Comparison of ENCODE assay signal across 14 cellular contexts in the genomic region with DNA sequence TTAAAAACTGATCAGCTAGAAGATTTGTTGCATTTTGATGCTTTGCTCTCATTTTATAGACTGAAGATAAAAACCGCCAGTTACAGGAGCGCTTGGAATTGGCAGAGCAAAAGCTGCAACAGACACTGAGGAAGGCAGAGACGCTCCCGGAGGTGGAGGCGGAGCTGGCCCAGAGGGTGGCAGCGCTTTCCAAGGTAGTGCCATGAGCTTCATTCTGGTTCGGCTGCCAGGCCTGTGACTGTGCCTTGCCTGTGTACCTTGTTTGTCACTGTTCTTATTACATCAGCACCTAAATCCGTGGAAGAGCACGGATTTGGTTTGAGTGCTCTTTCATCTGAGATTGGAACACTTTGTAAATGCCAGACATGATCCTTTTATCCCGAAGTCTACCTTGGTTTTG.
DNase-seq lines count a peak whose midpoint lies in the region; ATAC-seq, FAIRE-seq and TF ChIP-seq lines count a peak whose summit lies in the region.
"Had no signal": no experiment of that assay in that cellular context is flagged by ENCODE, and none has a peak within 500 bp of the region (broad histone marks: within the 10 kb centered on the region; RNA-seq: fewer than 3 reads in every experiment).

No MANE protein-coding gene starts in this region.

- CTCF ChIA-PET in Panc1 (lab: Charles Lee), result no interaction called here

- no peaks in the 10 kb centered on the region for H3K27me3 ChIP-seq in Panc1 (ENCODE audit: control insufficient read depth, insufficient read depth, low read length)
- H3K27me3 ChIP-seq in prostate gland (replicated peaks; ENCODE audit: insufficient read depth), result no peaks in the 10 kb centered on the region

- intact Hi-C loops in Panc1 (cut with micrococcal nuclease; ENCODE audit: unreplicated experiment) (no loop called here), prostate gland (cut with DNase I) (no loop called here)

- 0 out of 2 replicates have a peak, but pooled peaks have one; percentile 54 for ATAC-seq in Panc1

- BruUV-seq in Panc1 (replicated peaks; lab: Mats Ljungman, UMichigan), result no TSS peak

- no peaks in the 10 kb centered on the region for H3K9me3 ChIP-seq in Panc1 (ENCODE audit: control insufficient read depth, insufficient read depth, low read depth, low read length)
- no peaks in the 10 kb centered on the region for H3K9me3 ChIP-seq in prostate gland
- H3K9me3 ChIP-seq: Caco-2 had no signal

- TF ChIP-seq POLR2A in prostate gland (IDR thresholded peaks at IDR 0.05), result no peak

- H3K4me1 ChIP-seq in Panc1 (ENCODE audit: control insufficient read depth, insufficient read depth, low read length), result no peaks in the 10 kb centered on the region
- no peaks in the 10 kb centered on the region for H3K4me1 ChIP-seq in prostate gland (replicated peaks)
- H3K4me1 ChIP-seq: Caco-2 had no signal

- in situ Hi-C loops in Panc1 (cut with HindIII; ENCODE audit: low pct_unique_long_range_greater_than_20kb, low sequenced_read_pairs), result no loop called here

- FAIRE-seq in RCC 7860 (lab: Jason Lieb, UNC), result no peak

- TF ChIP-seq CTCF in Panc1 (IDR thresholded peaks at IDR 0.05) (no peak), prostate gland (IDR thresholded peaks at IDR 0.05) (no peak)

- H3K4me3 ChIP-seq in Panc1 (ENCODE audit: low read depth in 2 of 2, low read length in 2 of 2), result no peak overlapping the region
- H3K4me3 ChIP-seq in prostate gland, result no peak overlapping the region

- H3K27ac ChIP-seq in Panc1 (ENCODE audit: low read length), result no peak overlapping the region
- no peak overlapping the region for H3K27ac ChIP-seq in prostate gland

- POLR2A ChIA-PET in Panc1 (lab: Charles Lee), result interaction anchor here (0.6 kb wide), 1 partner anchor 865 kb away, joined by 3 read pairs; no protein-coding TSS in a partner anchor

- H3K36me3 ChIP-seq in Panc1 (ENCODE audit: control insufficient read depth, insufficient read depth, low read length) (peaks cover 23% of the 10 kb centered on the region), prostate gland (peaks cover 4 to 5% of the 10 kb centered on the region in 2 donors)

- WGBS in prostate gland, result 76% methylated on average over 10 of the region's 10 CpGs

- no peak for DNase-seq in Panc1 (ENCODE audit: low read depth, low spot score)
- DNase-seq in cerebellar cortex (ENCODE audit: low spot score), result peak; percentile 94
- DNase-seq in inferior parietal cortex (ENCODE audit: extremely low spot score), result peak; percentile 51
- DNase-seq in prostate gland (ENCODE audit: low spot score), result peak; percentile 53
- DNase-seq in DMS 273 treated with DMSO at 0.1 percent for 48 hours (lab: John Stamatoyannopoulos, UW), result no peak
- DNase-seq in iPS-NIHi11 (ENCODE audit: low spot score), result no peak
- DNase-seq in RCC 7860 (ENCODE audit: low spot score), result no peak
- DNase-seq: Caco-2; CD4-positive, CD25-positive, alpha-beta regulatory T cell; EL; H7; NCI-H1417 treated with DMSO at 0.1 percent for 48 hours; NCI-H2029; NCI-H748 treated with DMSO at 0.1 percent for 48 hours had no signal

Comparison
In these comparisons a context has a peak if more than half of its experiments do, and no peak if none do; other contexts are left out.
1. DNase-seq: peak in cerebellar cortex (single experiment), inferior parietal cortex (single experiment) and prostate gland (single experiment); none in Panc1 (single experiment), DMS 273 treated with DMSO at 0.1 percent for 48 hours (single experiment), iPS-NIHi11 (single experiment) and RCC 7860 (single experiment).